Comparison of ENCODE assay signal across 17 cellular contexts in genomic region chr10:47020491-47020890, GRCh38.
DNase-seq lines count a peak whose midpoint lies in the region; ATAC-seq and TF ChIP-seq lines count a peak whose summit lies in the region.
"Had no signal": no experiment of that assay in that cellular context is flagged by ENCODE, and none has a peak within 500 bp of the region (broad histone marks: within the 10 kb centered on the region; RNA-seq: fewer than 3 reads in every experiment).

No MANE protein-coding gene starts in this region.

- H2BK15ac ChIP-seq in IMR-90 (ENCODE audit: low read depth, low read length), result no peak overlapping the region

- WGBS in IMR-90 (ENCODE audit: extremely low coverage in 2 of 2, insufficient read length in 1 of 2), 2 experiments, result no CpG with 5 or more reads among the region's 5 CpGs

- H4K5ac ChIP-seq in IMR-90 (ENCODE audit: low read depth, low read length), result no peak overlapping the region

- H3K4me1 ChIP-seq in IMR-90 (ENCODE audit: control insufficient read depth, insufficient read depth, low read length), result peaks cover 5% of the 10 kb centered on the region; the same call in 1 of the 2 replicates
- H3K4me1 ChIP-seq in adipocyte (ENCODE audit: control insufficient read depth, insufficient read depth, low read length), result peaks cover 27% of the 10 kb centered on the region
- H3K4me1 ChIP-seq in left lung, result no peaks in the 10 kb centered on the region

- no TSS peak for BruUV-seq in IMR-90 (replicated peaks; lab: Mats Ljungman, UMichigan)

- peak overlapping the region; percentile 47; the same call in 1 of the 2 replicates for H3K23ac ChIP-seq in IMR-90 (ENCODE audit: low read depth, low read length)

- TF ChIP-seq POLR2A in IMR-90 (IDR thresholded peaks at IDR 0.05; ENCODE audit: low read depth, low read length), result no peak

- H2AK9ac ChIP-seq in IMR-90 (replicated peaks; ENCODE audit: low read depth, low read length, poor library complexity), result peak overlapping the region; percentile 45

- peaks cover 6% of the 10 kb centered on the region for H3K9me1 ChIP-seq in IMR-90 (ENCODE audit: insufficient read depth, low read length)

- peak overlapping the region; percentile 61 to 74; a peak in 3 of 4 replicates for H4K8ac ChIP-seq in IMR-90 (ENCODE audit: low read depth in 2 of 2, low read length in 2 of 2)

- DNase-seq in CD1c-positive myeloid dendritic cell (ENCODE audit: extremely low spot score), result peak; percentile 45
- peak; percentile 59 for DNase-seq in IMR-90
- DNase-seq in adipocyte (ENCODE audit: low read depth), result peak; percentile 36
- peak in 1 of 2 donors; percentile 74 for DNase-seq in left lung
- no peak for DNase-seq in AML-193 (lab: John Stamatoyannopoulos, UW)
- DNase-seq in activated CD8-positive, alpha-beta memory T cell treated with anti-CD3 and anti-CD28 coated beads, Interleukin-2, amount 50 U/mL, for 4 hours, result no peak
- DNase-seq: activated CD4-positive, alpha-beta T cell treated with anti-CD3 and anti-CD28 coated beads, Interleukin-2, amount 50 U/mL, for 1 hour; activated gamma-delta T cell treated with Interleukin-2 at 50 U/mL for 16 hours; CD8-positive, alpha-beta T cell; central memory CD4-positive, alpha-beta T cell; NCI-H1105 treated with DMSO at 0.1 percent for 48 hours; NCI-H748 treated with DMSO at 0.1 percent for 48 hours had no signal

- H2BK120ac ChIP-seq in IMR-90 (ENCODE audit: low read depth, low read length), result 0 out of 2 replicates have a peak overlapping the region, but pooled peaks have one; percentile 40

- H2BK20ac ChIP-seq in IMR-90 (ENCODE audit: low read depth, low read length), result no peak overlapping the region

- H3K9me3 ChIP-seq in IMR-90 (ENCODE audit: control insufficient read depth, insufficient read depth, low read length), result no peaks in the 10 kb centered on the region
- no peaks in the 10 kb centered on the region for H3K9me3 ChIP-seq in adipocyte (ENCODE audit: control insufficient read depth, low read length)
- no peaks in the 10 kb centered on the region for H3K9me3 ChIP-seq in left lung
- H3K9me3 ChIP-seq: esophagus muscularis mucosa, SJSA1 had no signal

- H3K27me3 ChIP-seq in IMR-90 (ENCODE audit: control insufficient read depth, insufficient read depth, low read length) (peaks cover 3% of the 10 kb centered on the region; the same call in 1 of the 2 replicates), adipocyte (replicated peaks; ENCODE audit: control insufficient read depth, insufficient read depth, low read length) (no peaks in the 10 kb centered on the region), left lung (no peaks in the 10 kb centered on the region)

- no peak for TF ChIP-seq RAD21 in IMR-90 (IDR thresholded peaks at IDR 0.05; ENCODE audit: low read length)

- TF ChIP-seq CTCF in IMR-90 (conservative IDR thresholded peaks at IDR 0.05; ENCODE audit: low read depth, low read length) (no peak), left lung (IDR thresholded peaks at IDR 0.05) (no peak)

- intact Hi-C loops in IMR-90 (cut with micrococcal nuclease), result no loop called here
- intact Hi-C loops in left lung (cut with DNase I), result loop anchor here in 1 of 2 donors (10.0 kb wide), 1 partner anchor 294 kb away; no protein-coding TSS in a partner anchor

- H3K79me1 ChIP-seq in IMR-90 (ENCODE audit: low read depth in 1 of 2, low read length in 2 of 2), result no peaks in the 10 kb centered on the region

- H3K4me3 ChIP-seq in IMR-90 (ENCODE audit: insufficient read depth, low read depth, low read length), result no peak overlapping the region
- no peak overlapping the region for H3K4me3 ChIP-seq in adipocyte (ENCODE audit: low read length)
- no peak overlapping the region for H3K4me3 ChIP-seq in left lung
- H3K4me3 ChIP-seq: esophagus muscularis mucosa, SJSA1 had no signal

- H2AFZ ChIP-seq in IMR-90 (replicated peaks; ENCODE audit: low read length, poor library complexity), result peak overlapping the region; percentile 80

- H4K20me1 ChIP-seq in IMR-90 (ENCODE audit: insufficient read depth, low read length), result no peaks in the 10 kb centered on the region

- no peak overlapping the region for H2BK5ac ChIP-seq in IMR-90 (ENCODE audit: low read depth, low read length, poor library complexity, severe bottlenecking)

- H3K36me3 ChIP-seq in IMR-90 (ENCODE audit: control insufficient read depth, insufficient read depth, low read length) (no peaks in the 10 kb centered on the region), adipocyte (ENCODE audit: control insufficient read depth, insufficient read depth, low read length, severe bottlenecking) (no peaks in the 10 kb centered on the region), left lung (no peaks in the 10 kb centered on the region)
- H3K36me3 ChIP-seq: esophagus muscularis mucosa, SJSA1 had no signal

- in situ Hi-C loops in IMR-90 (cut with MboI; ENCODE audit: low sequenced_read_pairs), result loop anchor here (10.0 kb wide), 1 partner anchor 284 kb away; the partner anchor contains the start of gene GDF10

- POLR2A ChIA-PET in IMR-90 (lab: Charles Lee; ENCODE audit: unreplicated experiment), result no interaction called here

- no peak overlapping the region for H3K56ac ChIP-seq in IMR-90 (ENCODE audit: extremely low read depth, insufficient read depth, low read length)

- peak overlapping the region; percentile 55 for H3K14ac ChIP-seq in IMR-90 (replicated peaks; ENCODE audit: low read depth, low read length)

- no peak overlapping the region for H2AK5ac ChIP-seq in IMR-90 (ENCODE audit: low read depth, low read length)

- H3K27ac ChIP-seq in IMR-90 (ENCODE audit: insufficient read depth, low read length), result no peak overlapping the region
- H3K27ac ChIP-seq in left lung, result no peak overlapping the region
- H3K27ac ChIP-seq: esophagus muscularis mucosa, SJSA1 had no signal

- H3K18ac ChIP-seq in IMR-90 (ENCODE audit: low read depth, low read length), result no peak overlapping the region

- CTCF ChIA-PET in IMR-90 (lab: Yijun Ruan, JAX), result no interaction called here

- dilution Hi-C loops in IMR-90 (cut with HindIII; ENCODE audit: low sequenced_read_pairs, unreplicated experiment), result no loop called here

- H3K9ac ChIP-seq in IMR-90 (ENCODE audit: low read depth, low read length), result no peak overlapping the region
- no peak overlapping the region for H3K9ac ChIP-seq in adipocyte (ENCODE audit: low read length)

- H3K4me2 ChIP-seq in IMR-90 (ENCODE audit: low read depth, low read length), result no peak overlapping the region

- peak; percentile 73 for ATAC-seq in IMR-90 (ENCODE audit: low read depth)
- ATAC-seq in left lung, result peak; percentile 42
- no peak for ATAC-seq in GM21447 (IDR thresholded peaks at IDR 0.05; ENCODE audit: unreplicated experiment)
- ATAC-seq in HG02884 (IDR thresholded peaks at IDR 0.05; ENCODE audit: unreplicated experiment), result no peak
- ATAC-seq: CD8-positive, alpha-beta T cell; sciatic nerve had no signal

- no peak overlapping the region for H3K4ac ChIP-seq in IMR-90 (ENCODE audit: low read depth, low read length)

- no peak overlapping the region for H4K91ac ChIP-seq in IMR-90 (ENCODE audit: insufficient read depth, low read depth, low read length)

TF ChIP-seq in IMR-90, 13 proteins besides CTCF, POLR2A, EP300 and RAD21:
- TF ChIP-seq ELK1 (IDR thresholded peaks at IDR 0.05; ENCODE audit: borderline replicate concordance, low read depth, low read length) (no peak), USF2 (IDR thresholded peaks at IDR 0.05; ENCODE audit: low read depth, low read length) (no peak), MAZ (IDR thresholded peaks at IDR 0.05; ENCODE audit: borderline replicate concordance, low read depth, low read length) (no peak), NFE2L2 (IDR thresholded peaks at IDR 0.05; ENCODE audit: low read depth, low read length) (no peak), MAFK (IDR thresholded peaks at IDR 0.05; ENCODE audit: low read depth, low read length) (no peak), RCOR1 (IDR thresholded peaks at IDR 0.05; ENCODE audit: insufficient replicate concordance, low read length) (no peak), RFX5 (IDR thresholded peaks at IDR 0.05; ENCODE audit: low read depth, low read length) (no peak), FOS (IDR thresholded peaks at IDR 0.05; ENCODE audit: low read depth, low read length) (no peak), SMC3 (IDR thresholded peaks at IDR 0.05; ENCODE audit: low read depth, low read length) (no peak), MXI1 (IDR thresholded peaks at IDR 0.05; ENCODE audit: borderline replicate concordance, low read depth, low read length) (no peak), BHLHE40 (IDR thresholded peaks at IDR 0.05; ENCODE audit: low read depth, low read length) (no peak)

Comparison
In these comparisons a context has a peak if more than half of its experiments do, and no peak if none do; other contexts are left out.
1. DNase-seq: peak in CD1c-positive myeloid dendritic cell (single experiment), IMR-90 (single experiment) and adipocyte (single experiment); none in AML-193 (0 of 2) and activated CD8-positive, alpha-beta memory T cell treated with anti-CD3 and anti-CD28 coated beads, Interleukin-2, amount 50 U/mL, for 4 hours (single experiment).
2. ATAC-seq: peak in IMR-90 (single experiment) and left lung (single experiment); none in GM21447 (single experiment) and HG02884 (single experiment).